In the genomic region with DNA sequence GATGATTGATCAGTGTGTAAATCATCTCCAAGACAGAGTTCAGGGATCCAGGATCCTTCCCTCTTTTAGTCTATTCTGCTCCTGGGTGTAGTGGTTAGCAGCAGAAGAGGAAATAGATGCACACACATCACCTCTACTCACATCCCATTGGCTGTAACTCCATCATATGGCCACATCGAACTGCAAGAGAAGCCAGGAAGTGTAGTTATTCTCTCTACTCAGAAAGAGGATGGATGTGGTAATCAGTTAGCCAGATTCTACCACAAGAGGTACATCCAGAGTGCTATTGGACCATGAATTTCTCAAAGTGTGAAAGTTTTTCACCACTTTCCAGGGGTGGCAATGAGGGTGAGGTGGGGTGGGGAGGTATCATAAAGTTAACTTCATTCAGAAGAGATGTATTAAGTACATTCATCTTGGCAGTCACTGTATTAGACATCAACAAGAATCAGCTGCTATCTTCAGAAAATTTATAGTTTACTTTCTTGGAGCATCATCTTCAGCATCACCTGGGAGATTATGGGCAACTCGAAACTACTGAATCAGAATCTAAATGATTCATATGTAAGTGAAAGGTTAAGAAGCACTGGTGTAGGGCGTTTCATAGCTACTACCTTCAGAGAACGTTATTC, we compare ENCODE assay signal across 21 cellular contexts.
"Had no signal": no experiment of that assay in that cellular context is flagged by ENCODE, and none has a peak within 500 bp of the region (broad histone marks: within the 10 kb centered on the region; RNA-seq: fewer than 3 reads in every experiment).

No MANE protein-coding gene starts in this region.

- H3K36me3 Mint-ChIP-seq: activated naive CD4-positive, alpha-beta T cell treated with anti-CD3 and anti-CD28 coated beads, Interleukin-2, amount 50 U/mL, for 24 hours; stimulated activated naive B cell treated with anti-CD40 and anti-IgM and Interleukin-4, amounts not matched to agents 10 μg/mL and 1 μg/mL and 100 μg/mL, for 72 hours had no signal

- H3K9me3 Mint-ChIP-seq: activated CD4-positive, alpha-beta T cell treated with anti-CD3 and anti-CD28 coated beads, Interleukin-2, amount 10 ng/mL, durations not matched to agents 7 days and 5 days; activated T-cell treated with anti-CD3 and anti-CD28 coated beads, Interleukin-2, amount 50 U/mL, for 24 hours; activated T-helper 2 cell treated with anti-CD3 and anti-CD28 coated beads, Interferon-gamma antibody, Interleukin-2, Interleukin-4, amounts not matched to agents 10 μg/mL and 5 μg/mL and 100 μg/mL, durations not matched to agents 14 hours and 24 hours and 36 hours; nephron progenitor cell; stimulated activated naive B cell treated with anti-CD40 and anti-IgM and Interleukin-4, amounts not matched to agents 10 μg/mL and 1 μg/mL and 100 μg/mL, for 72 hours had no signal

- ATAC-seq: mucosa of descending colon; pancreas; stimulated activated naive B cell treated with anti-CD40 and anti-IgM and Interleukin-4, amounts not matched to agents 10 μg/mL and 1 μg/mL and 100 μg/mL, for 72 hours had no signal

- H3K27ac Mint-ChIP-seq: activated CD4-positive, alpha-beta T cell treated with anti-CD3 and anti-CD28 coated beads, Interleukin-2, amount 10 ng/mL, durations not matched to agents 7 days and 5 days; activated naive CD4-positive, alpha-beta T cell treated with anti-CD3 and anti-CD28 coated beads, Interleukin-2, amount 50 U/mL, for 24 hours; activated T-cell treated with anti-CD3 and anti-CD28 coated beads, Interleukin-2, amount 50 U/mL, for 24 hours; activated T-helper 2 cell treated with anti-CD3 and anti-CD28 coated beads, Interferon-gamma antibody, Interleukin-2, Interleukin-4, amounts not matched to agents 10 μg/mL and 5 μg/mL and 100 μg/mL, durations not matched to agents 14 hours and 24 hours and 36 hours; nephron progenitor cell; stimulated activated naive B cell treated with anti-CD40 and anti-IgM and Interleukin-4, amounts not matched to agents 10 μg/mL and 1 μg/mL and 100 μg/mL, for 72 hours had no signal

- DNase-seq: activated CD4-positive, alpha-beta T cell treated with anti-CD3 and anti-CD28 coated beads, Interleukin-2, amount 10 ng/mL, durations not matched to agents 7 days and 5 days; activated CD4-positive, CD25-positive, alpha-beta regulatory T cell treated with anti-CD3 and anti-CD28 coated beads, Interleukin-2, amount 50 U/mL, for 72 hours; activated CD8-positive, alpha-beta memory T cell treated with anti-CD3 and anti-CD28 coated beads, Interleukin-2, amount 50 U/mL, for 4 hours; activated T-cell treated with anti-CD3 and anti-CD28 coated beads, Interleukin-2, amount 50 U/mL, for 24 hours; anterior cingulate cortex; colonic mucosa; effector CD8-positive, alpha-beta T cell; left ventricle myocardium inferior; mesendoderm; mucosa of descending colon; nephron progenitor cell; pancreas; sigmoid colon; small intestine; stimulated activated CD4-positive, alpha-beta T cell treated with anti-CD3 and anti-CD28 coated beads, Interleukin-4, amount 100 ng/mL, for 24 hours; stimulated activated CD8-positive, alpha-beta memory T cell treated with anti-CD3 and anti-CD28 coated beads, Interleukin-4, amount 100 ng/mL, for 48 hours; stimulated activated naive B cell treated with anti-CD40 and anti-IgM and Interleukin-4, amounts not matched to agents 10 μg/mL and 1 μg/mL and 100 μg/mL, for 72 hours; testis; transverse colon had no signal

- H3K4me1 Mint-ChIP-seq: activated naive CD4-positive, alpha-beta T cell treated with anti-CD3 and anti-CD28 coated beads, Interleukin-2, amount 50 U/mL, for 24 hours; nephron progenitor cell; stimulated activated naive B cell treated with anti-CD40 and anti-IgM and Interleukin-4, amounts not matched to agents 10 μg/mL and 1 μg/mL and 100 μg/mL, for 72 hours had no signal

- H3K4me3 Mint-ChIP-seq: activated CD4-positive, alpha-beta T cell treated with anti-CD3 and anti-CD28 coated beads, Interleukin-2, amount 10 ng/mL, durations not matched to agents 7 days and 5 days; activated naive CD4-positive, alpha-beta T cell treated with anti-CD3 and anti-CD28 coated beads, Interleukin-2, amount 50 U/mL, for 24 hours; activated T-cell treated with anti-CD3 and anti-CD28 coated beads, Interleukin-2, amount 50 U/mL, for 24 hours; nephron progenitor cell; stimulated activated naive B cell treated with anti-CD40 and anti-IgM and Interleukin-4, amounts not matched to agents 10 μg/mL and 1 μg/mL and 100 μg/mL, for 72 hours had no signal
